Comparison of ENCODE assay signal across 10 cellular contexts in genomic region chr22:29798318-29798717, GRCh38. TPM values are rescaled to one million over a fixed set of nuclear protein-coding genes. Genes with fewer than 3 reads are reported as not detected.
DNase-seq lines count a peak whose midpoint lies in the region; FAIRE-seq and TF ChIP-seq lines count a peak whose summit lies in the region.
"Had no signal": no experiment of that assay in that cellular context is flagged by ENCODE, and none has a peak within 500 bp of the region (broad histone marks: within the 10 kb centered on the region; RNA-seq: fewer than 3 reads in every experiment).

No MANE protein-coding gene starts in this region.

- peaks cover 11 to 42% (median 26%) of the 10 kb centered on the region in 6 donors for H3K4me1 ChIP-seq in spleen

- TF ChIP-seq POLR2A in spleen (IDR thresholded peaks at IDR 0.05), result no peak

- no peak for FAIRE-seq in frontal cortex (lab: Jason Lieb, UNC)

- no peaks in the 10 kb centered on the region for H3K9me3 ChIP-seq in spleen

- no peak for TF ChIP-seq CTCF in spleen (IDR thresholded peaks at IDR 0.05 in 8 of 11, conservative IDR thresholded peaks at IDR 0.05 in 3 of 11)

- intact Hi-C loops in spleen (cut with DNase I; ENCODE audit: low total_unique reads), result no loop called here

- H3K27ac ChIP-seq in epithelial cell of prostate (peak overlapping the region; percentile 74), spleen (peak overlapping the region in 7 of 8 donors; percentile 67 to 83 (median 76))

- H3K4me3 ChIP-seq in spleen, result no peak overlapping the region

- WGBS in spleen, 5 donors, result 33 to 66% (median 49%) methylated on average over 6 of the region's 6 CpGs

- H3K27me3 ChIP-seq in spleen (replicated peaks in 1 of 7), result no peaks in the 10 kb centered on the region

- peaks cover 2 to 100% (median 83%) of the 10 kb centered on the region in 6 donors for H3K36me3 ChIP-seq in spleen

- DNase-seq in NCI-H82 (lab: John Stamatoyannopoulos, UW) (peak; percentile 37), NCI-H82 treated with DMSO at 0.1 percent for 48 hours (lab: John Stamatoyannopoulos, UW; ENCODE audit: unreplicated experiment) (no peak), LHCN-M2 (ENCODE audit: low read depth) (peak; percentile 89), epithelial cell of prostate (ENCODE audit: low read depth, low spot score) (no peak), spleen (no peak), Ammon's horn (ENCODE audit: low spot score) (no peak), superior temporal gyrus (ENCODE audit: extremely low spot score) (no peak), frontal cortex (ENCODE audit: low spot score in 2 of 2) (no peak)
- DNase-seq: NCI-H1092 treated with DMSO at 0.1 percent for 48 hours, SHP77 treated with DMSO at 0.1 percent for 48 hours had no signal

RNA-seq across cellular contexts. Expression of gene UQCR10, which starts 31.1 kb away (rescaled TPM):
- total RNA-seq in LHCN-M2 (2014; rRNA removed) (66.1 and 72.8 TPM in 2 replicates), spleen (10 to 100 TPM; 32.8 to 60.4 (median 52.0) TPM), frontal cortex (47.3 TPM)
- polyA plus RNA-seq in LHCN-M2 (2012), result 289 TPM
- polyA plus RNA-seq in spleen, result 100 to 1,000 TPM; 130 to 174 (median 149) TPM

RNA-seq across cellular contexts. Expression of gene ZMAT5, which starts 31.5 kb away (rescaled TPM):
- 38.2 and 41.3 TPM in 2 replicates for total RNA-seq in LHCN-M2 (2014; rRNA removed)
- 43.7 TPM for polyA plus RNA-seq in LHCN-M2 (2012)
- 10 to 100 TPM; 15.1 to 26.8 (median 18.7) TPM for total RNA-seq in spleen
- polyA plus RNA-seq in spleen, result 10 to 100 TPM; 20.7 to 27.0 (median 23.4) TPM
- total RNA-seq in frontal cortex, result 13.9 TPM

RNA-seq across cellular contexts. Expression of gene ASCC2, which starts 39.8 kb away (rescaled TPM):
- total RNA-seq in LHCN-M2 (2014; rRNA removed) (36.0 and 36.9 TPM in 2 replicates), spleen (10 to 100 TPM; 53.6 to 89.0 (median 68.6) TPM), frontal cortex (15.1 TPM)
- 54.4 TPM for polyA plus RNA-seq in LHCN-M2 (2012)
- polyA plus RNA-seq in spleen, result 10 to 100 TPM; 34.1 to 47.3 (median 43.0) TPM

Comparison
In these comparisons a context has a peak if more than half of its experiments do, and no peak if none do; other contexts are left out.
1. DNase-seq: peak in NCI-H82 (single experiment) and LHCN-M2 (single experiment); none in NCI-H82 treated with DMSO at 0.1 percent for 48 hours (single experiment), epithelial cell of prostate (single experiment), spleen (single experiment), Ammon's horn (single experiment), superior temporal gyrus (single experiment) and frontal cortex (0 of 2).